ENCODE assay signal across 12 cellular contexts in the genomic region with DNA sequence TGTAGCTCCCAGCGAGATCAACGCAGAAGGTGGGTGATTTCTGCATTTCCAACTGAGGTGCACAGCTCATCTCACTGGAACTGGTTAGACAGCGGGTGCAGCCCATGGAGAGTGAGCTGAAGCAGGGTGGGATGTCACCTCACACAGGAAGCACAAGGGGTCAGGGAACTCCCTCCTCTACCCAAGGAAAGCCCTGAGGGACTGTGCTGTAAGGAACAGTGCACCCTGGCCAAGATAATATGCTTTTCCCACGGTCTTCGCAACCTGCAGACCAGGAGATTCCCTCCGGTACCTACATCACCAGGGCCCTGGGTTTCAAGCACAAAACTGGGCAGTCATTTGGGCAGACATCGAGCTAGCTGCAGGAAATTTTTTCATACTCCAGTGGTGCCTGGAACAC.
DNase-seq lines count a peak whose midpoint lies in the region; ATAC-seq lines count a peak whose summit lies in the region.
"Had no signal": no experiment of that assay in that cellular context is flagged by ENCODE, and none has a peak within 500 bp of the region (broad histone marks: within the 10 kb centered on the region; RNA-seq: fewer than 3 reads in every experiment).

No MANE protein-coding gene starts in this region.

- no peak for DNase-seq in T-helper 2 cell treated with Interferon-gamma antibody and Interleukin-4, amounts not matched to agents 5 μg/mL and 100 μg/mL, for 36 hours (ENCODE audit: low spot score)
- no peak for DNase-seq in T-helper 2 cell
- no peak for DNase-seq in naive thymus-derived CD8-positive, alpha-beta T cell
- no peak for DNase-seq in retina
- DNase-seq in SIG-M5 treated with dmso at 0.1 percent for 504 hours (lab: John Stamatoyannopoulos, UW; ENCODE audit: unreplicated experiment): no peak
- no peak for DNase-seq in HAP-1 (ENCODE audit: low spot score in 2 of 2)
- DNase-seq: foreskin keratinocyte, NCI-H1105 treated with DMSO at 0.1 percent for 48 hours, SHP77 treated with DMSO at 0.1 percent for 48 hours had no signal

- POLR2A ChIA-PET in naive thymus-derived CD8-positive, alpha-beta T cell (lab: Charles Lee): interaction anchor here (1.0 to 2.8 kb wide), 4 partner anchors 13 to 543 kb away, joined by 3 to 15 read pairs (median 7); a partner anchor contains a TSS

- H3K36me3 Mint-ChIP-seq in T-helper 2 cell treated with Interferon-gamma antibody and Interleukin-4, amounts not matched to agents 5 μg/mL and 100 μg/mL, for 36 hours (ENCODE audit: low read depth): peaks cover 18% of the 10 kb centered on the region
- peaks cover 6% of the 10 kb centered on the region for H3K36me3 Mint-ChIP-seq in IgD-negative memory B cell
- H3K36me3 Mint-ChIP-seq in naive thymus-derived CD8-positive, alpha-beta T cell: peaks cover 0 to 15% (median 5%) of the 10 kb centered on the region in 3 donors

- H3K4me3 Mint-ChIP-seq in T-helper 2 cell treated with Interferon-gamma antibody and Interleukin-4, amounts not matched to agents 5 μg/mL and 100 μg/mL, for 36 hours: peak overlapping the region; percentile 53
- peak overlapping the region in 2 of 4 donors; percentile 83 to 89 for H3K4me3 Mint-ChIP-seq in IgD-negative memory B cell
- peak overlapping the region in 7 of 10 donors; percentile 19 to 80 (median 70) for H3K4me3 Mint-ChIP-seq in naive thymus-derived CD8-positive, alpha-beta T cell

- no peaks in the 10 kb centered on the region for H3K4me1 ChIP-seq in HAP-1
- H3K4me1 ChIP-seq: foreskin keratinocyte, tibial nerve had no signal

- in situ Hi-C loops in HAP-1 (cut with MboI; ENCODE audit: low sequenced_read_pairs): no loop called here

- H3K9me3 ChIP-seq in HAP-1: no peaks in the 10 kb centered on the region

- no peaks in the 10 kb centered on the region; the same call in 1 of the 2 replicates for H3K27me3 ChIP-seq in HAP-1 (ENCODE audit: low read depth)
- H3K27me3 ChIP-seq: foreskin keratinocyte, tibial nerve had no signal

- H3K4me1 Mint-ChIP-seq in T-helper 2 cell treated with Interferon-gamma antibody and Interleukin-4, amounts not matched to agents 5 μg/mL and 100 μg/mL, for 36 hours (ENCODE audit: low read depth): peaks cover 33% of the 10 kb centered on the region
- H3K4me1 Mint-ChIP-seq in IgD-negative memory B cell: peaks cover 26 to 40% (median 36%) of the 10 kb centered on the region in 3 donors
- H3K4me1 Mint-ChIP-seq in naive thymus-derived CD8-positive, alpha-beta T cell: peaks cover 28 to 54% (median 52%) of the 10 kb centered on the region in 4 donors

- ATAC-seq in GM21515 (IDR thresholded peaks at IDR 0.05; ENCODE audit: unreplicated experiment): peak; percentile 21
- ATAC-seq in naive thymus-derived CD8-positive, alpha-beta T cell: peak; percentile 32 to 40

- peaks cover 24% of the 10 kb centered on the region for H3K9me3 Mint-ChIP-seq in T-helper 2 cell treated with Interferon-gamma antibody and Interleukin-4, amounts not matched to agents 5 μg/mL and 100 μg/mL, for 36 hours
- H3K9me3 Mint-ChIP-seq in IgD-negative memory B cell: peaks cover 0 to 5% (median 0%) of the 10 kb centered on the region in 3 donors
- peaks cover 0 to 22% (median 10%) of the 10 kb centered on the region in 9 donors for H3K9me3 Mint-ChIP-seq in naive thymus-derived CD8-positive, alpha-beta T cell

- no peak overlapping the region for H3K27ac Mint-ChIP-seq in T-helper 2 cell treated with Interferon-gamma antibody and Interleukin-4, amounts not matched to agents 5 μg/mL and 100 μg/mL, for 36 hours
- H3K27ac Mint-ChIP-seq in IgD-negative memory B cell: peak overlapping the region; percentile 73 to 90 (median 83)
- H3K27ac Mint-ChIP-seq in naive thymus-derived CD8-positive, alpha-beta T cell: peak overlapping the region; percentile 60 to 95 (median 90)

- H3K36me3 ChIP-seq in HAP-1 (replicated peaks): no peaks in the 10 kb centered on the region
- H3K36me3 ChIP-seq: tibial nerve had no signal

- H3K4me3 ChIP-seq in HAP-1: no peak overlapping the region
- H3K4me3 ChIP-seq: tibial nerve had no signal

- peaks cover 18% of the 10 kb centered on the region for H3K27me3 Mint-ChIP-seq in T-helper 2 cell treated with Interferon-gamma antibody and Interleukin-4, amounts not matched to agents 5 μg/mL and 100 μg/mL, for 36 hours (ENCODE audit: low read depth)
- no peaks in the 10 kb centered on the region for H3K27me3 Mint-ChIP-seq in IgD-negative memory B cell
- H3K27me3 Mint-ChIP-seq in naive thymus-derived CD8-positive, alpha-beta T cell: no peaks in the 10 kb centered on the region
